ENCODE assay signal across 26 cellular contexts in genomic region chr9:20269620-20270019, GRCh38.
"Had no signal": no experiment of that assay in that cellular context is flagged by ENCODE, and none has a peak within 500 bp of the region (broad histone marks: within the 10 kb centered on the region; RNA-seq: fewer than 3 reads in every experiment).

No MANE protein-coding gene starts in this region.

- H3K4me3 Mint-ChIP-seq: activated CD4-positive, alpha-beta T cell treated with anti-CD3 and anti-CD28 coated beads, Interleukin-2, amount 10 ng/mL, durations not matched to agents 24 days and 14 days; activated CD8-positive, alpha-beta T cell treated with anti-CD3 and anti-CD28 coated beads, Interleukin-2, amount 10 ng/mL, durations not matched to agents 7 days and 5 days; activated naive CD4-positive, alpha-beta T cell treated with anti-CD3 and anti-CD28 coated beads, Interleukin-2, amount 50 U/mL, for 24 hours; activated naive CD8-positive, alpha-beta T cell treated with anti-CD3 and anti-CD28 coated beads, Interleukin-2, amount 10 ng/mL, durations not matched to agents 7 days and 5 days; activated T-cell treated with anti-CD3 and anti-CD28 coated beads, Interleukin-2, amount 50 U/mL, for 24 hours; T-helper 1 cell treated with Interleukin-12 subunit alpha and Interleukin-12 subunit beta and Interleukin-4 antibody, amounts not matched to agents 30 μg/mL and 1 μg/mL, for 36 hours; T-helper 2 cell treated with Interferon-gamma antibody and Interleukin-4, amounts not matched to agents 5 μg/mL and 100 μg/mL, for 36 hours had no signal

- ATAC-seq: activated CD8-positive, alpha-beta T cell treated with anti-CD3 and anti-CD28 coated beads, Interleukin-2, amount 10 ng/mL, durations not matched to agents 7 days and 5 days; Panc1 had no signal

- H3K9me2 ChIP-seq: SK-N-SH had no signal

- H3K9me3 Mint-ChIP-seq: activated T-cell treated with anti-CD3 and anti-CD28 coated beads, Interleukin-2, amount 50 U/mL, for 24 hours had no signal

- H3K9me3 ChIP-seq: ascending aorta, SJSA1, SK-N-SH had no signal

- H3K27ac ChIP-seq: ascending aorta, SJSA1 had no signal

- H3K9ac ChIP-seq: SK-N-SH had no signal

- H3K36me3 ChIP-seq: ascending aorta, SJSA1 had no signal

- H3K4me1 ChIP-seq: ascending aorta, SJSA1 had no signal

- H3K27me3 ChIP-seq: ascending aorta, SJSA1 had no signal

- FAIRE-seq: TTC549 had no signal

- H3K27ac Mint-ChIP-seq: activated CD4-positive, alpha-beta T cell treated with anti-CD3 and anti-CD28 coated beads, Interleukin-2, amount 10 ng/mL, durations not matched to agents 24 days and 14 days; activated CD8-positive, alpha-beta T cell treated with anti-CD3 and anti-CD28 coated beads, Interleukin-2, amount 10 ng/mL, durations not matched to agents 7 days and 5 days; activated naive CD4-positive, alpha-beta T cell treated with anti-CD3 and anti-CD28 coated beads, Interleukin-2, amount 50 U/mL, for 24 hours; activated naive CD8-positive, alpha-beta T cell treated with anti-CD3 and anti-CD28 coated beads, Interleukin-2, amount 10 ng/mL, durations not matched to agents 7 days and 5 days; activated T-cell treated with anti-CD3 and anti-CD28 coated beads, Interleukin-2, amount 50 U/mL, for 24 hours; activated T-helper 2 cell treated with anti-CD3 and anti-CD28 coated beads, Interferon-gamma antibody, Interleukin-2, Interleukin-4, amounts not matched to agents 10 μg/mL and 5 μg/mL and 100 μg/mL, durations not matched to agents 14 hours and 24 hours and 36 hours; T-helper 1 cell treated with Interleukin-12 subunit alpha and Interleukin-12 subunit beta and Interleukin-4 antibody, amounts not matched to agents 30 μg/mL and 1 μg/mL, for 36 hours; T-helper 2 cell treated with Interferon-gamma antibody and Interleukin-4, amounts not matched to agents 5 μg/mL and 100 μg/mL, for 36 hours had no signal

- H3K27me3 Mint-ChIP-seq: activated CD4-positive, alpha-beta T cell treated with anti-CD3 and anti-CD28 coated beads, Interleukin-2, amount 10 ng/mL, durations not matched to agents 24 days and 14 days; activated naive CD4-positive, alpha-beta T cell treated with anti-CD3 and anti-CD28 coated beads, Interleukin-2, amount 50 U/mL, for 24 hours; activated T-cell treated with anti-CD3 and anti-CD28 coated beads, Interleukin-2, amount 50 U/mL, for 24 hours had no signal

- H3K4me3 ChIP-seq: ascending aorta, SJSA1 had no signal

- DNase-seq: activated CD4-positive, alpha-beta T cell treated with anti-CD3 and anti-CD28 coated beads, Interleukin-2, amount 10 ng/mL, durations not matched to agents 24 days and 14 days; activated CD4-positive, alpha-beta T cell treated with anti-CD3 and anti-CD28 coated beads, Interleukin-2, amount 50 U/mL, for 48 hours; activated CD8-positive, alpha-beta T cell treated with anti-CD3 and anti-CD28 coated beads, Interleukin-2, amount 10 ng/mL, durations not matched to agents 7 days and 5 days; activated gamma-delta T cell; activated naive CD4-positive, alpha-beta T cell treated with Interleukin-2 at 50 U/mL for 16 hours; activated naive CD8-positive, alpha-beta T cell treated with anti-CD3 and anti-CD28 coated beads, Interleukin-2, amount 10 ng/mL, durations not matched to agents 7 days and 5 days; activated T-cell treated with anti-CD3 and anti-CD28 coated beads, Interleukin-2, amount 50 U/mL, for 24 hours; amygdala; NCI-H1092 treated with DMSO at 0.1 percent for 48 hours; NCI-H1417; NCI-H146; NCI-H187; NCI-H2029 treated with DMSO at 0.1 percent for 48 hours; NCI-H2107; NCI-H345; NCI-H524 treated with DMSO at 0.1 percent for 48 hours; SHP77 treated with DMSO at 0.1 percent for 48 hours; SK-N-SH had no signal

- H3K4me2 ChIP-seq: SK-N-SH had no signal
